8 cellular contexts compared by ENCODE assay signal in the genomic region with DNA sequence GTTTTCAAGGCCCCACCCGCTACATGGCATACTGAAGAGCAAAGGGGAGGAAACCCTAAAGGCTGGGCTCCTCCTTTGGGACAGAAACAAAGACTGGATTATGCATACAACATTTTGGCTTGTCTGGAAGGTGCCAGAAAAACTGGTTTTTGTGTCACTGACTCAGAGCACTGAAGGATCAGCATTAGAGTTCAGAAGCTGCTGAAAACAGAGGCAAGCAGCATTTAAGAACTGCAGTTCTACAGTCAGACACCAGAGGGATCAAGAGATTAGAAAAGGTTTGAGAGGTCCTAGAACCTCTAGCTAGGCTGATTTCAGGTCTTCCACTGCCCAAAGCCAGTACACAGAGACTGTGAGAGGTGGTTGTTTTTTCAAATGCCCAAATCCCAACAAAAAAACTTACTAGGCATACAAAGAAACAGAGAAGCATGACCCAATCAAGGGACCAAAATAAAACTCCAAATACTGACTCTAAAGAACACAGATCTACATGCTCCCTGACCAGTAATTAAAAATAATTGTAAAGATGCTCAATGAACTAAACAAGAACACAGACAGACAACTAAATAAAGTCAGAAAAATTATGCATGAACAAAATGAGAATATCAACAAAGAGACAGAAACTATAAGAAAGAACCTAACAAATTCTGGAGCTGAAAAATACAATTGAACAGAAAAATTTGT.
DNase-seq lines count a peak whose midpoint lies in the region; ATAC-seq, FAIRE-seq and TF ChIP-seq lines count a peak whose summit lies in the region.

No MANE protein-coding gene starts in this region.

- H3K4me3 ChIP-seq in bronchial epithelial cell (ENCODE audit: low read depth, low read length) (no peak overlapping the region), lower lobe of right lung (no peak overlapping the region)

- H3K27me3 Mint-ChIP-seq in Calu3 (ENCODE audit: unreplicated experiment): no peaks in the 10 kb centered on the region

- H3K27ac Mint-ChIP-seq in Calu3 (ENCODE audit: unreplicated experiment): peak overlapping the region; percentile 47

- peaks cover 15% of the 10 kb centered on the region for H3K36me3 ChIP-seq in bronchial epithelial cell (ENCODE audit: control insufficient read depth, insufficient read depth, low read length)
- peaks cover 26% of the 10 kb centered on the region for H3K36me3 ChIP-seq in lower lobe of right lung

- no peak for TF ChIP-seq POLR2A in H54 (IDR thresholded peaks at IDR 0.05; ENCODE audit: low read depth, low read length)

- no peak overlapping the region for H3K27ac ChIP-seq in lower lobe of right lung

- H3K9me3 Mint-ChIP-seq in Calu3 (ENCODE audit: low read depth, unreplicated experiment): no peaks in the 10 kb centered on the region

- DNase-seq in Calu3 (peak; percentile 83), H54 (ENCODE audit: insufficient read length, low spot score) (peak; percentile 60), NCI-H526 treated with DMSO at 0.1 percent for 48 hours (lab: John Stamatoyannopoulos, UW) (peak; percentile 3), bronchial epithelial cell (ENCODE audit: low read depth) (peak; percentile 96), lower lobe of right lung (no peak)
- no peak for DNase-seq in stimulated activated CD4-positive, alpha-beta T cell treated with anti-CD3 and anti-CD28 coated beads, Interleukin-2, amount 100 ng/mL, for 48 hours
- DNase-seq in activated CD4-positive, CD25-positive, alpha-beta regulatory T cell (lab: John Stamatoyannopoulos, UW): no peak

- BruUV-seq in Calu3 (replicated peaks; lab: Mats Ljungman, UMichigan): no TSS peak

- peak; percentile 58 to 65 for ATAC-seq in lower lobe of right lung
- no peak for ATAC-seq in GM18858 (IDR thresholded peaks at IDR 0.05; ENCODE audit: unreplicated experiment)

- intact Hi-C loops in Calu3 (cut with micrococcal nuclease; ENCODE audit: unreplicated experiment): loop anchor here (1.0 to 5.0 kb wide), 6 partner anchors 35 to 255 kb away; no protein-coding TSS in a partner anchor
- intact Hi-C loops in lower lobe of right lung (cut with DNase I): loop anchor here (10.0 kb wide), 1 partner anchor 88 kb away; no protein-coding TSS in a partner anchor

- H3K36me3 Mint-ChIP-seq in Calu3 (ENCODE audit: insufficient read depth, unreplicated experiment): peaks cover 56% of the 10 kb centered on the region

- H3K27me3 ChIP-seq in bronchial epithelial cell (ENCODE audit: control insufficient read depth, insufficient read depth, low read length): no peaks in the 10 kb centered on the region
- H3K27me3 ChIP-seq in lower lobe of right lung (ENCODE audit: low read depth): no peaks in the 10 kb centered on the region

- no peak overlapping the region for H3K4me3 Mint-ChIP-seq in Calu3 (ENCODE audit: low read depth, unreplicated experiment)

- H3K4me1 ChIP-seq in lower lobe of right lung: no peaks in the 10 kb centered on the region

- no peaks in the 10 kb centered on the region for H3K9me3 ChIP-seq in lower lobe of right lung

- peak; percentile 94 for TF ChIP-seq CTCF in Calu3 (IDR thresholded peaks at IDR 0.05; ENCODE audit: unreplicated experiment)
- TF ChIP-seq CTCF in bronchial epithelial cell (IDR thresholded peaks at IDR 0.05; ENCODE audit: insufficient read depth, low read length, severe bottlenecking): peak; percentile 80
- TF ChIP-seq CTCF in lower lobe of right lung (IDR thresholded peaks at IDR 0.05): peak; percentile 67

- FAIRE-seq in H54 (lab: Jason Lieb, UNC) (peak; percentile 99), bronchial epithelial cell (lab: Jason Lieb, UNC) (peak; percentile 94)

- H3K4me1 Mint-ChIP-seq in Calu3 (ENCODE audit: low read depth, unreplicated experiment): peaks cover 21% of the 10 kb centered on the region

- CTCF ChIA-PET in Calu3 (lab: Charles Lee): interaction anchor here (0.6 to 2.0 kb wide), 20 partner anchors 12 to 658 kb away, joined by 3 to 28 read pairs (median 4); no protein-coding TSS in a partner anchor

Comparison
In these comparisons a context has a peak if more than half of its experiments do, and no peak if none do; other contexts are left out.
1. DNase-seq: peak in Calu3 (single experiment), H54 (single experiment), NCI-H526 treated with DMSO at 0.1 percent for 48 hours (single experiment) and bronchial epithelial cell (single experiment); none in lower lobe of right lung (single experiment), stimulated activated CD4-positive, alpha-beta T cell treated with anti-CD3 and anti-CD28 coated beads, Interleukin-2, amount 100 ng/mL, for 48 hours (0 of 2) and activated CD4-positive, CD25-positive, alpha-beta regulatory T cell (0 of 4).
2. Peak in every context shown above with its lines, with median percentiles within 50 percentile points of each other: CTCF ChIP-seq.